24 cellular contexts compared by ENCODE assay signal in genomic region chr4:7263166-7263565, GRCh38.
DNase-seq lines count a peak whose midpoint lies in the region; ATAC-seq, FAIRE-seq and TF ChIP-seq lines count a peak whose summit lies in the region.
"Had no signal": no experiment of that assay in that cellular context is flagged by ENCODE, and none has a peak within 500 bp of the region (broad histone marks: within the 10 kb centered on the region; RNA-seq: fewer than 3 reads in every experiment).

No MANE protein-coding gene starts in this region.

- H3K4me3 Mint-ChIP-seq in neural progenitor cell: no peak overlapping the region
- H3K4me3 Mint-ChIP-seq: CD4-positive, CD25-positive, alpha-beta regulatory T cell had no signal

- WGBS in A549 (ENCODE audit: missing lambda C conversion rate): 37% methylated on average over 7 of the region's 11 CpGs

- no peak overlapping the region for H2AFZ ChIP-seq in neural progenitor cell (replicated peaks)

- H3K27ac ChIP-seq in A549 (peak overlapping the region in 1 of 2 experiments; percentile 89; a peak in 3 of 6 replicates), neural progenitor cell (no peak overlapping the region), brain microvascular endothelial cell (no peak overlapping the region)
- H3K27ac ChIP-seq: Peyer's patch had no signal

- peaks cover 3% of the 10 kb centered on the region for H3K9me3 Mint-ChIP-seq in neural progenitor cell

- POLR2A ChIA-PET in A549 (lab: Yijun Ruan, JAX): no interaction called here

- in situ Hi-C loops in brain microvascular endothelial cell (cut with HindIII; ENCODE audit: low pct_ligation_motif_present, low sequenced_read_pairs): no loop called here

- FAIRE-seq in A549 (lab: Jason Lieb, UNC) (no peak), GM19239 (lab: Jason Lieb, UNC) (no peak)
- FAIRE-seq: GM12892, H1, HepG2 had no signal

- no peak for TF ChIP-seq CTCF in A549 (IDR thresholded peaks at IDR 0.05)
- TF ChIP-seq CTCF in epithelial cell of esophagus (IDR thresholded peaks at IDR 0.05; ENCODE audit: insufficient read depth, low read depth, low read length, missing control alignments): no peak
- TF ChIP-seq CTCF in neural progenitor cell (IDR thresholded peaks at IDR 0.05): no peak
- TF ChIP-seq CTCF in brain microvascular endothelial cell (IDR thresholded peaks at IDR 0.05; ENCODE audit: low read depth, low read length, missing control alignments): no peak

- no peaks in the 10 kb centered on the region for H3K36me3 ChIP-seq in neural progenitor cell
- H3K36me3 ChIP-seq in brain microvascular endothelial cell (replicated peaks): no peaks in the 10 kb centered on the region
- H3K36me3 ChIP-seq: Peyer's patch had no signal

- no peaks in the 10 kb centered on the region for H3K36me3 Mint-ChIP-seq in neural progenitor cell
- H3K36me3 Mint-ChIP-seq: CD4-positive, CD25-positive, alpha-beta regulatory T cell had no signal

- no peak overlapping the region for H3K9ac ChIP-seq in neural progenitor cell

- peaks cover 27% of the 10 kb centered on the region for H3K4me1 Mint-ChIP-seq in neural progenitor cell
- H3K4me1 Mint-ChIP-seq: CD4-positive, CD25-positive, alpha-beta regulatory T cell had no signal

- no peaks in the 10 kb centered on the region for H3F3A ChIP-seq in neural progenitor cell (ENCODE audit: low read depth)

- no peak for TF ChIP-seq RAD21 in A549 (conservative IDR thresholded peaks at IDR 0.05 in 1 of 2, IDR thresholded peaks at IDR 0.05 in 1 of 2)

- no peaks in the 10 kb centered on the region for H3K79me2 ChIP-seq in neural progenitor cell (ENCODE audit: low read depth)

- peak overlapping the region; percentile 32; the same call in 2 of the 3 replicates for H3K4me2 ChIP-seq in A549
- H3K4me2 ChIP-seq in neural progenitor cell: no peak overlapping the region

- H3K4me1 ChIP-seq in A549 (peaks cover 42% of the 10 kb centered on the region), neural progenitor cell (peaks cover 5% of the 10 kb centered on the region)
- H3K4me1 ChIP-seq: Peyer's patch had no signal

- TF ChIP-seq EP300 in A549 (IDR thresholded peaks at IDR 0.05): no peak

- no peaks in the 10 kb centered on the region for H3K27me3 ChIP-seq in neural progenitor cell
- no peaks in the 10 kb centered on the region for H3K27me3 ChIP-seq in brain microvascular endothelial cell (replicated peaks)
- H3K27me3 ChIP-seq: Peyer's patch had no signal

- CTCF ChIA-PET in A549 (lab: Yijun Ruan, JAX): interaction anchor here (0.6 kb wide), 1 partner anchor 61 kb away, joined by 3 read pairs; no protein-coding TSS in a partner anchor

- TF ChIP-seq POLR2A in A549 (IDR thresholded peaks at IDR 0.05; ENCODE audit: low read length): no peak

- DNase-seq in A549 (ENCODE audit: low read depth in 1 of 2, low spot score in 1 of 2) (peak in 1 of 2 experiments; percentile 33), HPDE6-E6E7 (ENCODE audit: extremely low spot score) (peak; percentile 58), epithelial cell of esophagus (ENCODE audit: low read depth) (peak; percentile 24), neural progenitor cell (ENCODE audit: low spot score) (no peak), brain microvascular endothelial cell (no peak), GM19239 (ENCODE audit: insufficient read length, low spot score) (no peak)
- no peak for DNase-seq in activated naive CD4-positive, alpha-beta T cell treated with Interleukin-2 at 50 U/mL for 16 hours
- DNase-seq: CD4-positive, CD25-positive, alpha-beta regulatory T cell; DMS 273 treated with DMSO at 0.1 percent for 48 hours; DND-41; KBM-7; NCI-H1092 treated with DMSO at 0.1 percent for 48 hours; NCI-H1436 treated with DMSO at 0.1 percent for 48 hours; NCI-H2029; NCI-H226; NCI-H524; NCI-H774; NK-92 treated with Interleukin-12 subunit alpha and Interleukin-12 subunit beta, amount 100 ng/mL, for 24 hours; Peyer's patch had no signal

- no peak overlapping the region for H3K4me3 ChIP-seq in A549
- no peak overlapping the region for H3K4me3 ChIP-seq in epithelial cell of esophagus (ENCODE audit: low read length)
- H3K4me3 ChIP-seq in neural progenitor cell: no peak overlapping the region
- no peak overlapping the region for H3K4me3 ChIP-seq in brain microvascular endothelial cell (ENCODE audit: low read depth, low read length)
- H3K4me3 ChIP-seq: Peyer's patch had no signal

- peak overlapping the region; percentile 3 for H3K27ac Mint-ChIP-seq in neural progenitor cell
- H3K27ac Mint-ChIP-seq: CD4-positive, CD25-positive, alpha-beta regulatory T cell had no signal

- no peak for ATAC-seq in A549
- no peak for ATAC-seq in GM19035 (IDR thresholded peaks at IDR 0.05; ENCODE audit: unreplicated experiment)
- ATAC-seq: HepG2, Right ventricle myocardium inferior had no signal

- H3K27me3 Mint-ChIP-seq in neural progenitor cell (ENCODE audit: insufficient read depth, low read depth): peaks cover 3% of the 10 kb centered on the region

- H4K20me1 ChIP-seq in neural progenitor cell (ENCODE audit: low read depth): no peaks in the 10 kb centered on the region

- H3K9me3 ChIP-seq in A549 (no peaks in the 10 kb centered on the region), neural progenitor cell (ENCODE audit: low read depth) (no peaks in the 10 kb centered on the region)

TF ChIP-seq in A549, 52 proteins besides CTCF, POLR2A, EP300 and RAD21:
- no peak for TF ChIP-seq CBX2 (IDR thresholded peaks at IDR 0.05; ENCODE audit: borderline replicate concordance, low read depth)
- TF ChIP-seq JUN (IDR thresholded peaks at IDR 0.05): no peak
- TF ChIP-seq CHD2 (IDR thresholded peaks at IDR 0.05; ENCODE audit: low read length, partially characterized antibody): no peak
- TF ChIP-seq RFX5 (IDR thresholded peaks at IDR 0.05): no peak
- TF ChIP-seq ATOH8 (CRISPR knock-in tag; IDR thresholded peaks at IDR 0.05; ENCODE audit: low read depth): no peak
- TF ChIP-seq HOXB13 (CRISPR knock-in tag; IDR thresholded peaks at IDR 0.05; ENCODE audit: low read depth): no peak
- no peak for TF ChIP-seq FOSB (CRISPR knock-in tag; IDR thresholded peaks at IDR 0.05)
- TF ChIP-seq RNF2 (IDR thresholded peaks at IDR 0.05; ENCODE audit: borderline replicate concordance, low read depth): no peak
- TF ChIP-seq ZFP36 (IDR thresholded peaks at IDR 0.05; ENCODE audit: borderline replicate concordance, partially characterized antibody): no peak
- no peak for TF ChIP-seq ELK1 (IDR thresholded peaks at IDR 0.05; ENCODE audit: low read depth, low read length)
- TF ChIP-seq JUNB (IDR thresholded peaks at IDR 0.05): no peak
- TF ChIP-seq REST (IDR thresholded peaks at IDR 0.05): no peak
- TF ChIP-seq KDM5A (IDR thresholded peaks at IDR 0.05): no peak
- TF ChIP-seq PBX3 (IDR thresholded peaks at IDR 0.05): no peak
- no peak for TF ChIP-seq CEBPB (IDR thresholded peaks at IDR 0.05)
- TF ChIP-seq GATA3 (IDR thresholded peaks at IDR 0.05; ENCODE audit: borderline replicate concordance): no peak

Comparison
In these comparisons a context has a peak if more than half of its experiments do, and no peak if none do; other contexts are left out.
1. DNase-seq: peak in HPDE6-E6E7 (single experiment) and epithelial cell of esophagus (single experiment); none in neural progenitor cell (single experiment), brain microvascular endothelial cell (single experiment), GM19239 (single experiment) and activated naive CD4-positive, alpha-beta T cell treated with Interleukin-2 at 50 U/mL for 16 hours (single experiment).